ENCODE assay signal across 11 cellular contexts in genomic region chr2:217826505-217826904, GRCh38.
DNase-seq lines count a peak whose midpoint lies in the region; ATAC-seq, FAIRE-seq and TF ChIP-seq lines count a peak whose summit lies in the region.
"Had no signal": no experiment of that assay in that cellular context is flagged by ENCODE, and none has a peak within 500 bp of the region (broad histone marks: within the 10 kb centered on the region; RNA-seq: fewer than 3 reads in every experiment).

No MANE protein-coding gene starts in this region.

- CTCF ChIA-PET in activated CD8-positive, alpha-beta memory T cell treated with anti-CD3 and anti-CD28 coated beads, Interleukin-2, amount 10 ng/mL, durations not matched to agents 7 days and 5 days (lab: Charles Lee) = no interaction called here

- peaks cover 12 to 35% of the 10 kb centered on the region in 2 donors for H3K4me1 ChIP-seq in kidney (ENCODE audit: control insufficient read depth in 1 of 2, insufficient read depth in 1 of 2, low read depth in 1 of 2, low read length in 2 of 2)

- H3K27me3 Mint-ChIP-seq in activated CD8-positive, alpha-beta memory T cell treated with anti-CD3 and anti-CD28 coated beads, Interleukin-2, amount 10 ng/mL, durations not matched to agents 7 days and 5 days = no peaks in the 10 kb centered on the region
- H3K27me3 Mint-ChIP-seq: activated naive CD4-positive, alpha-beta T cell treated with anti-CD3 and anti-CD28 coated beads, Interleukin-2, amount 50 U/mL, for 24 hours had no signal

- peak; percentile 28 for DNase-seq in AG20443 (ENCODE audit: low spot score)
- peak; percentile 90 for DNase-seq in coronary artery (ENCODE audit: low spot score)
- DNase-seq in kidney = peak; percentile 72
- peak; percentile 39 for DNase-seq in skeletal muscle cell (ENCODE audit: low read depth)
- DNase-seq in activated CD8-positive, alpha-beta memory T cell treated with anti-CD3 and anti-CD28 coated beads, Interleukin-2, amount 10 ng/mL, durations not matched to agents 7 days and 5 days = no peak
- no peak for DNase-seq in head of caudate nucleus
- DNase-seq: ACHN had no signal

- TF ChIP-seq CTCF in coronary artery (IDR thresholded peaks at IDR 0.05) (no peak), kidney (IDR thresholded peaks at IDR 0.05; ENCODE audit: borderline replicate concordance, extremely low read depth, insufficient read depth) (no peak)

- H3K36me3 Mint-ChIP-seq in activated CD8-positive, alpha-beta memory T cell treated with anti-CD3 and anti-CD28 coated beads, Interleukin-2, amount 10 ng/mL, durations not matched to agents 7 days and 5 days = no peaks in the 10 kb centered on the region
- H3K36me3 Mint-ChIP-seq: activated naive CD4-positive, alpha-beta T cell treated with anti-CD3 and anti-CD28 coated beads, Interleukin-2, amount 50 U/mL, for 24 hours had no signal

- no peak overlapping the region for H3K4me3 Mint-ChIP-seq in activated CD8-positive, alpha-beta memory T cell treated with anti-CD3 and anti-CD28 coated beads, Interleukin-2, amount 10 ng/mL, durations not matched to agents 7 days and 5 days
- H3K4me3 Mint-ChIP-seq: activated naive CD4-positive, alpha-beta T cell treated with anti-CD3 and anti-CD28 coated beads, Interleukin-2, amount 50 U/mL, for 24 hours had no signal

- H3K27ac Mint-ChIP-seq in activated CD8-positive, alpha-beta memory T cell treated with anti-CD3 and anti-CD28 coated beads, Interleukin-2, amount 10 ng/mL, durations not matched to agents 7 days and 5 days = no peak overlapping the region
- H3K27ac Mint-ChIP-seq: activated naive CD4-positive, alpha-beta T cell treated with anti-CD3 and anti-CD28 coated beads, Interleukin-2, amount 50 U/mL, for 24 hours had no signal

- H3K4me1 Mint-ChIP-seq in activated CD8-positive, alpha-beta memory T cell treated with anti-CD3 and anti-CD28 coated beads, Interleukin-2, amount 10 ng/mL, durations not matched to agents 7 days and 5 days = no peaks in the 10 kb centered on the region
- H3K4me1 Mint-ChIP-seq: activated naive CD4-positive, alpha-beta T cell treated with anti-CD3 and anti-CD28 coated beads, Interleukin-2, amount 50 U/mL, for 24 hours had no signal

- FAIRE-seq in kidney (lab: Jason Lieb, UNC) = no peak

- H3K9ac ChIP-seq in kidney (ENCODE audit: low read length in 2 of 2) = no peak overlapping the region

- ATAC-seq in HG02840 (IDR thresholded peaks at IDR 0.05; ENCODE audit: low FRiP score, unreplicated experiment) = no peak
- ATAC-seq in GM19455 (IDR thresholded peaks at IDR 0.05; ENCODE audit: unreplicated experiment) = no peak
- no peak for ATAC-seq in activated CD8-positive, alpha-beta memory T cell treated with anti-CD3 and anti-CD28 coated beads, Interleukin-2, amount 10 ng/mL, durations not matched to agents 7 days and 5 days

- H3K9me3 Mint-ChIP-seq in activated CD8-positive, alpha-beta memory T cell treated with anti-CD3 and anti-CD28 coated beads, Interleukin-2, amount 10 ng/mL, durations not matched to agents 7 days and 5 days (ENCODE audit: low read depth) = no peaks in the 10 kb centered on the region
- H3K9me3 Mint-ChIP-seq: activated naive CD4-positive, alpha-beta T cell treated with anti-CD3 and anti-CD28 coated beads, Interleukin-2, amount 50 U/mL, for 24 hours had no signal

- H3K27ac ChIP-seq in coronary artery (peak overlapping the region; percentile 35 to 90), kidney (ENCODE audit: low read depth in 2 of 2, low read length in 2 of 2) (peak overlapping the region; percentile 16 to 34)
- H3K27ac ChIP-seq: SK-N-MC had no signal

- H3K4me3 ChIP-seq in coronary artery (no peak overlapping the region), kidney (ENCODE audit: low read length in 2 of 2) (no peak overlapping the region), skeletal muscle cell (ENCODE audit: low read depth, low read length) (no peak overlapping the region)
- H3K4me3 ChIP-seq: SK-N-MC had no signal

- H3K9me3 ChIP-seq in kidney (ENCODE audit: control insufficient read depth in 1 of 2, low read length in 2 of 2) = no peaks in the 10 kb centered on the region

- intact Hi-C loops in kidney (cut with DNase I) = no loop called here
- intact Hi-C loops in head of caudate nucleus (cut with DNase I) = no loop called here

- H3K36me3 ChIP-seq in kidney (ENCODE audit: control insufficient read depth in 1 of 2, insufficient read depth in 2 of 2, low read length in 2 of 2) = peaks cover 23 to 62% of the 10 kb centered on the region in 2 donors

Comparison
In these comparisons a context has a peak if more than half of its experiments do, and no peak if none do; other contexts are left out.
1. DNase-seq: peak in AG20443 (single experiment), coronary artery (single experiment), kidney (single experiment) and skeletal muscle cell (single experiment); none in activated CD8-positive, alpha-beta memory T cell treated with anti-CD3 and anti-CD28 coated beads, Interleukin-2, amount 10 ng/mL, durations not matched to agents 7 days and 5 days (single experiment) and head of caudate nucleus (0 of 42).